ENCODE assay signal across 8 cellular contexts in the genomic region with DNA sequence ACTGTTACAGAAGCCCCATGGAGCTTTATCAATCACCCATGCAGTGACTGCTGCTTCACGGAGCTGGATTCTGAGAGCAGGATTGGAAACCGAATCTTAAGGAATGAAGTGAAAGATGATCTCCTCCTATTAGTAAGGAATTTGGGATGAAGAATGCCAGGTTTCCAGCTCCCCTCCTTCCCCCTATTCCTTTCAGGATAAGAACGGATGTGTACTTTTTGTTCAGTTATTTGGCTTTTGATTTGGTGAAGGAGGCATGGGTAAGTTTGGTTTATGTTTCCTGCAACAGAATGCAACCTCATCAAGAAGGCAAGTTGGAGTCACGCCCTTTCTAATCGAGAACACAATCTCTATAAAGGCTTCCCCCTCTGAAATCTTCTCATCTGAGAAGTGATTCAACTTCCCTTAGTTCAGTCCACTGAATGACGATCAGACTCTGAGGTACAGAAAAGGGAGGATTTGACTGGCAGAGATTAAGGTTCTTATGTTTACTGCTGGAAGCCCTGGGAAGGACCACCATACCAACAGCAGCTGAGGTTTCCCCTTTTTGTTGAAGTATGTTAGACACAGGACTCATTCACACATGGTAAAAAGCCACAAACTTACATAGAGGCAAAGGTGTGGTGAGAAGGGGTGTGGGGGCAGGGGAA. TPM values are rescaled to one million over a fixed set of nuclear protein-coding genes. Genes with fewer than 3 reads are reported as not detected.
A peak's percentile ranks its signal among the peaks of the same experiment; 100 is the strongest.
DNase-seq lines count a peak whose midpoint lies in the region; ATAC-seq, FAIRE-seq and TF ChIP-seq lines count a peak whose summit lies in the region.

No MANE protein-coding gene starts in this region.

- H4K91ac ChIP-seq in H1 (replicated peaks; ENCODE audit: insufficient read length, low read length), result no peak overlapping the region

- no peak overlapping the region for H3K9ac ChIP-seq in H1 (replicated peaks in 1 of 4; ENCODE audit: extremely low read depth in 1 of 4, low read depth in 3 of 4, low read length in 3 of 4)

- H3K4me1 ChIP-seq in GM23338 (ENCODE audit: insufficient read depth) (peaks cover 25% of the 10 kb centered on the region), H1 (replicated peaks in 1 of 4; ENCODE audit: control insufficient read depth in 3 of 4, insufficient read depth in 4 of 4, low read length in 3 of 4) (peaks cover 1 to 6% (median 4%) of the 10 kb centered on the region in 4 experiments; a peak in 3 of 7 replicates), pancreas (peaks cover 52 to 78% (median 54%) of the 10 kb centered on the region in 3 donors)

- H3K14ac ChIP-seq in H1 (ENCODE audit: insufficient read length), result no peak overlapping the region

- H3K4me3 Mint-ChIP-seq in GM23338, result peak overlapping the region; percentile 35; the same call in 1 of the 3 replicates
- H3K4me3 Mint-ChIP-seq in T-helper 1 cell treated with Interleukin-12 subunit alpha and Interleukin-12 subunit beta and Interleukin-4 antibody, amounts not matched to agents 30 μg/mL and 1 μg/mL, for 36 hours, result peak overlapping the region; percentile 84
- no peak overlapping the region for H3K4me3 Mint-ChIP-seq in stimulated activated memory B cell treated with anti-CD40 and anti-IgM and Interleukin-4, amounts not matched to agents 10 μg/mL and 1 μg/mL and 100 μg/mL, for 72 hours

- no peak overlapping the region for H2BK15ac ChIP-seq in H1 (ENCODE audit: low read length)

- intact Hi-C loops in pancreas (cut with DNase I), result no loop called here
- intact Hi-C loops in lower leg skin (cut with DNase I; ENCODE audit: low total_unique reads), result no loop called here

- no peak overlapping the region for H2BK5ac ChIP-seq in H1 (ENCODE audit: low read depth, low read length)

- peaks cover 26% of the 10 kb centered on the region for H4K20me1 ChIP-seq in GM23338 (replicated peaks; ENCODE audit: insufficient read depth)
- H4K20me1 ChIP-seq in H1 (replicated peaks in 1 of 2; ENCODE audit: control insufficient read depth in 1 of 2, insufficient read depth in 2 of 2, low read length in 2 of 2), result peaks cover 2 to 12% of the 10 kb centered on the region in 2 experiments

- H3K23me2 ChIP-seq in H1 (ENCODE audit: low read depth, low read length), result peaks cover 2% of the 10 kb centered on the region; the same call in 1 of the 2 replicates

- H3K56ac ChIP-seq in H1 (replicated peaks; ENCODE audit: insufficient read length, low read depth, low read length), result no peak overlapping the region

- POLR2A ChIA-PET in H1 (lab: Charles Lee; ENCODE audit: partially characterized antibody), result interaction anchor here (0.8 to 1.3 kb wide), 5 partner anchors 14 to 85 kb away, joined by 3 to 4 read pairs (median 4); no protein-coding TSS in a partner anchor

- DNase-seq in GM23338 (ENCODE audit: low spot score) (peak; percentile 77), H1 (ENCODE audit: low read depth in 1 of 2, low spot score in 2 of 2) (no peak), pancreas (no peak), lower leg skin (ENCODE audit: low spot score in 2 of 2) (no peak), Ammon's horn (ENCODE audit: low spot score) (no peak)

- peak overlapping the region; percentile 91 for H3K27ac Mint-ChIP-seq in GM23338
- H3K27ac Mint-ChIP-seq in T-helper 1 cell treated with Interleukin-12 subunit alpha and Interleukin-12 subunit beta and Interleukin-4 antibody, amounts not matched to agents 30 μg/mL and 1 μg/mL, for 36 hours, result peak overlapping the region; percentile 96
- H3K27ac Mint-ChIP-seq in stimulated activated memory B cell treated with anti-CD40 and anti-IgM and Interleukin-4, amounts not matched to agents 10 μg/mL and 1 μg/mL and 100 μg/mL, for 72 hours, result no peak overlapping the region

- H3K18ac ChIP-seq in H1 (ENCODE audit: extremely low read depth, low read length), result no peak overlapping the region

- no peaks in the 10 kb centered on the region for H3K9me3 Mint-ChIP-seq in GM23338
- no peaks in the 10 kb centered on the region for H3K9me3 Mint-ChIP-seq in T-helper 1 cell treated with Interleukin-12 subunit alpha and Interleukin-12 subunit beta and Interleukin-4 antibody, amounts not matched to agents 30 μg/mL and 1 μg/mL, for 36 hours
- no peaks in the 10 kb centered on the region for H3K9me3 Mint-ChIP-seq in stimulated activated memory B cell treated with anti-CD40 and anti-IgM and Interleukin-4, amounts not matched to agents 10 μg/mL and 1 μg/mL and 100 μg/mL, for 72 hours

- no peak overlapping the region for H3K4ac ChIP-seq in H1 (replicated peaks; ENCODE audit: insufficient read length, low read depth, low read length)

- no peaks in the 10 kb centered on the region for H3K9me3 ChIP-seq in H1 (ENCODE audit: insufficient read depth in 2 of 2, low read depth in 1 of 2, low read length in 1 of 2)
- H3K9me3 ChIP-seq in pancreas, result no peaks in the 10 kb centered on the region

- no peak for TF ChIP-seq EP300 in H1 (IDR thresholded peaks at IDR 0.05; ENCODE audit: borderline replicate concordance in 1 of 2, low read depth in 2 of 2, low read length in 2 of 2)

- peak; percentile 68 for ATAC-seq in GM23338
- peak in 1 of 4 donors; percentile 13 for ATAC-seq in pancreas
- no peak for ATAC-seq in HG03571 (IDR thresholded peaks at IDR 0.05; ENCODE audit: unreplicated experiment)
- no peak for ATAC-seq in stimulated activated memory B cell treated with anti-CD40 and anti-IgM and Interleukin-4, amounts not matched to agents 10 μg/mL and 1 μg/mL and 100 μg/mL, for 72 hours

- no peak overlapping the region for H2BK20ac ChIP-seq in H1 (ENCODE audit: low read length)

- H3K9me2 ChIP-seq in GM23338 (ENCODE audit: insufficient read depth), result no peaks in the 10 kb centered on the region

- H3K79me2 ChIP-seq in GM23338 (replicated peaks; ENCODE audit: insufficient read depth) (peaks cover 60% of the 10 kb centered on the region), H1 (ENCODE audit: control insufficient read depth in 1 of 2, insufficient read depth in 2 of 2, low read length in 2 of 2) (peaks cover 5 to 64% of the 10 kb centered on the region in 2 experiments)

- no peak overlapping the region for H4K8ac ChIP-seq in H1 (ENCODE audit: extremely low read depth, insufficient read depth, low read length)

- TF ChIP-seq RAD21 in H1 (IDR thresholded peaks at IDR 0.05 in 1 of 2, conservative IDR thresholded peaks at IDR 0.05 in 1 of 2; ENCODE audit: low read depth in 2 of 2, low read length in 2 of 2), result no peak

- no peak overlapping the region for H4K5ac ChIP-seq in H1 (ENCODE audit: insufficient read length, low read depth, low read length)

- TF ChIP-seq CTCF in GM23338 (conservative IDR thresholded peaks at IDR 0.05; ENCODE audit: low read depth in 2 of 2), result no peak
- no peak for TF ChIP-seq CTCF in H1 (IDR thresholded peaks at IDR 0.05; ENCODE audit: control extremely low read depth in 1 of 3, insufficient read depth in 1 of 3, low read depth in 1 of 3, low read length in 3 of 3)
- TF ChIP-seq CTCF in pancreas (IDR thresholded peaks at IDR 0.05), result no peak
- TF ChIP-seq CTCF in lower leg skin (IDR thresholded peaks at IDR 0.05), result no peak

- H2BK12ac ChIP-seq in H1 (ENCODE audit: low read depth, low read length), result peak overlapping the region; percentile 19; the same call in 1 of the 2 replicates

- FAIRE-seq in H1 (lab: Jason Lieb, UNC) (no peak), pancreas (lab: Jason Lieb, UNC) (no peak)

- CTCF ChIA-PET in H1 (lab: Charles Lee; ENCODE audit: partially characterized antibody), result interaction anchor here (0.8 to 1.6 kb wide), 8 partner anchors 11 to 117 kb away, joined by 3 to 7 read pairs (median 4); no protein-coding TSS in a partner anchor

- peaks cover 29% of the 10 kb centered on the region for H3K4me1 Mint-ChIP-seq in GM23338
- peaks cover 63% of the 10 kb centered on the region for H3K4me1 Mint-ChIP-seq in T-helper 1 cell treated with Interleukin-12 subunit alpha and Interleukin-12 subunit beta and Interleukin-4 antibody, amounts not matched to agents 30 μg/mL and 1 μg/mL, for 36 hours (ENCODE audit: low read depth)
- peaks cover 56% of the 10 kb centered on the region for H3K4me1 Mint-ChIP-seq in stimulated activated memory B cell treated with anti-CD40 and anti-IgM and Interleukin-4, amounts not matched to agents 10 μg/mL and 1 μg/mL and 100 μg/mL, for 72 hours

- H3K27me3 ChIP-seq in GM23338 (ENCODE audit: insufficient read depth) (no peaks in the 10 kb centered on the region), H1 (replicated peaks in 1 of 4; ENCODE audit: control insufficient read depth in 3 of 4, extremely low read depth in 1 of 4, insufficient read depth in 3 of 4, low read length in 3 of 4) (no peaks in the 10 kb centered on the region), pancreas (no peaks in the 10 kb centered on the region)

- peak overlapping the region; percentile 40 for H3K4me2 ChIP-seq in GM23338
- peak overlapping the region; percentile 44 to 61 for H3K4me2 ChIP-seq in H1 (ENCODE audit: insufficient read depth in 1 of 2, low read depth in 2 of 2, low read length in 2 of 2)

- H3K23ac ChIP-seq in H1 (ENCODE audit: insufficient read length), result no peak overlapping the region

- peaks cover 18% of the 10 kb centered on the region for H3K79me1 ChIP-seq in H1 (ENCODE audit: low read depth, low read length)

- H3K4me3 ChIP-seq in GM23338 (no peak overlapping the region), H1 (ENCODE audit: extremely low read depth in 1 of 4, insufficient read depth in 2 of 4, low read depth in 3 of 4, low read length in 4 of 4) (peak overlapping the region in 1 of 4 experiments; percentile 29; a peak in 2 of 8 replicates), pancreas (no peak overlapping the region), lower leg skin (ENCODE audit: low read depth, poor library complexity, severe bottlenecking) (no peak overlapping the region)

- TF ChIP-seq POLR2A in H1 (IDR thresholded peaks at IDR 0.05; ENCODE audit: control extremely low read depth in 1 of 2, low read depth in 2 of 2, low read length in 2 of 2) (no peak), lower leg skin (IDR thresholded peaks at IDR 0.05) (no peak)

- H2AK5ac ChIP-seq in H1 (ENCODE audit: low read depth, low read length), result no peak overlapping the region

- no peaks in the 10 kb centered on the region for H3F3A ChIP-seq in GM23338 (replicated peaks; ENCODE audit: low read depth)

- no peak overlapping the region for H2BK120ac ChIP-seq in H1 (replicated peaks; ENCODE audit: low read depth, low read length)

- H3K36me3 Mint-ChIP-seq in GM23338 (ENCODE audit: low read depth), result peaks cover 4% of the 10 kb centered on the region; the same call in 2 of the 3 replicates
- H3K36me3 Mint-ChIP-seq in T-helper 1 cell treated with Interleukin-12 subunit alpha and Interleukin-12 subunit beta and Interleukin-4 antibody, amounts not matched to agents 30 μg/mL and 1 μg/mL, for 36 hours (ENCODE audit: low read depth), result peaks cover 23% of the 10 kb centered on the region
- peaks cover 25% of the 10 kb centered on the region for H3K36me3 Mint-ChIP-seq in stimulated activated memory B cell treated with anti-CD40 and anti-IgM and Interleukin-4, amounts not matched to agents 10 μg/mL and 1 μg/mL and 100 μg/mL, for 72 hours

- H3K36me3 ChIP-seq in GM23338 (ENCODE audit: insufficient read depth), result no peaks in the 10 kb centered on the region
- peaks cover 0 to 9% (median 0%) of the 10 kb centered on the region in 4 experiments; a peak in 2 of 8 replicates for H3K36me3 ChIP-seq in H1 (ENCODE audit: control insufficient read depth in 2 of 4, insufficient read depth in 4 of 4, low read length in 3 of 4)
- no peaks in the 10 kb centered on the region for H3K36me3 ChIP-seq in pancreas

- H3K27ac ChIP-seq in GM23338 (ENCODE audit: low read depth), result 0 out of 2 replicates have a peak overlapping the region, but pooled peaks have one; percentile 65
- H3K27ac ChIP-seq in H1 (ENCODE audit: low read depth, low read length), result no peak overlapping the region
- H3K27ac ChIP-seq in pancreas, result peak overlapping the region; percentile 6 to 78 (median 32)

- 51% methylated on average over 6 of the region's 6 CpGs; no CpG with 5 or more reads in 1 of the 2 experiments for WGBS in H1 (ENCODE audit: extremely low coverage in 1 of 2, insufficient coverage in 1 of 2, insufficient read length in 1 of 2, insufficient replicate concordance in 2 of 2, low coverage in 1 of 2, low lambda C conversion rate in 2 of 2, missing lambda C conversion rate in 1 of 2), 2 experiments
- 20 to 25% methylated on average over 6 of the region's 6 CpGs for WGBS in pancreas, 2 donors
- 6 to 13% methylated on average over 6 of the region's 6 CpGs for WGBS in lower leg skin, 2 donors

- peaks cover 3% of the 10 kb centered on the region for H3K27me3 Mint-ChIP-seq in GM23338 (ENCODE audit: insufficient read depth, low read depth, poor library complexity)
- no peaks in the 10 kb centered on the region for H3K27me3 Mint-ChIP-seq in T-helper 1 cell treated with Interleukin-12 subunit alpha and Interleukin-12 subunit beta and Interleukin-4 antibody, amounts not matched to agents 30 μg/mL and 1 μg/mL, for 36 hours (ENCODE audit: low read depth)
- no peaks in the 10 kb centered on the region for H3K27me3 Mint-ChIP-seq in stimulated activated memory B cell treated with anti-CD40 and anti-IgM and Interleukin-4, amounts not matched to agents 10 μg/mL and 1 μg/mL and 100 μg/mL, for 72 hours

- H2AFZ ChIP-seq in GM23338 (no peak overlapping the region), H1 (ENCODE audit: low read length) (no peak overlapping the region)

RNA-seq across cellular contexts. Expression of a gene that starts 5.5 kb away (rescaled TPM):
- total RNA-seq in GM23338 (2014; rRNA removed; shearing (Covaris generic)), result 34.8 and 44.1 TPM in 2 replicates
- polyA plus RNA-seq in GM23338 (2016; fragmentation: Nextera tagmentation; extraction: Ambion mirVana) (13.8 and 15.1 TPM in 2 replicates), H1 (2011; rRNA removed) (34.3 and 35.6 TPM in 2 replicates), pancreas (10 to 100 TPM; 18.1 to 31.0 TPM)
- total RNA-seq in H1 (2021; fragmentation: NEBNext Ultra II Directional; extraction: Animal tissue kit (Norgen Biotek cat#: 25700)), result 31.1 and 39.7 TPM in 2 replicates
- polyA plus RNA-seq in H1 (2011; cell fraction: cytosol; rRNA removed), result 31.1 TPM
- polyA plus RNA-seq in H1 (2011; cell fraction: nucleus; rRNA removed), result 70.5 TPM
- polyA plus RNA-seq in H1 (2012, experiment 1 of 2), result 24.7 to 27.5 TPM (median 25.8 TPM) in 4 replicates
- polyA plus RNA-seq in H1 (2012, experiment 2 of 2), result 12.8 TPM
- polyA plus RNA-seq in H1 (2013, experiment 1 of 2), result 16.7 TPM
- 15.7 TPM for polyA plus RNA-seq in H1 (2013, experiment 2 of 2)
- 62.0 and 68.2 TPM in 2 replicates for polyA minus RNA-seq in H1 (2011; rRNA and poly(A)+ RNA removed)
- polyA minus RNA-seq in H1 (2011; cell fraction: cytosol; rRNA and poly(A)+ RNA removed), result 22.8 TPM
- polyA minus RNA-seq in H1 (2011; cell fraction: nucleus; rRNA and poly(A)+ RNA removed), result 38.0 TPM
- total RNA-seq in pancreas (10 to 100 TPM; 16.7 to 32.6 (median 27.7) TPM), lower leg skin (10 to 100 TPM; 37.4 to 46.7 (median 40.7) TPM)
